ENCODE assay signal across 8 cellular contexts in the genomic region with DNA sequence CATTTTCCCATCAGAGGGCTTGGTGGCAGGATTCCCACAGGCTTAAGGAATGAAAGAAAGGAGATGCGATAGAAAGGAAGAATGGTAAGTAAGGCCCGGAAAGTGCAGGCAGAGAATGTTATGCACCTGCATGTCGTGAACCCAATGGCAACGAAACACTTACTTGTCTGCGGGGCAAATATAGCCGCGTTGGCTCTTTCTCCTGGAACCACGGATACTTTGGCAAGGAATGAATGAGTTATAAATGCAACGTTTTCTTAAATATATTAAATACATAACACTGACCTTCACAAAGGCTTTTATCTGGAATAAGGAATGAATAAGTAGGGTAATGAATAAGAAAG.
DNase-seq lines count a peak whose midpoint lies in the region; ATAC-seq and TF ChIP-seq lines count a peak whose summit lies in the region.

No MANE protein-coding gene starts in this region.

- H3K27me3 ChIP-seq in HCT116 (ENCODE audit: insufficient read depth, low read length) (no peaks in the 10 kb centered on the region; the same call in 1 of the 2 replicates), right atrium auricular region (no peaks in the 10 kb centered on the region), spleen (replicated peaks in 1 of 7) (peaks cover 0 to 16% (median 0%) of the 10 kb centered on the region in 7 donors)

- in situ Hi-C loops in G401 (cut with HindIII; ENCODE audit: low sequenced_read_pairs): no loop called here

- 0 out of 2 replicates have a peak, but pooled peaks cover 2% of the 10 kb centered on the region for H3K36me3 Mint-ChIP-seq in WTC11

- no peaks in the 10 kb centered on the region for H3K79me2 ChIP-seq in HCT116 (ENCODE audit: insufficient read depth, low read length)

- peak overlapping the region; percentile 54 for H3K4me3 Mint-ChIP-seq in WTC11

- H3K9me3 Mint-ChIP-seq in WTC11: peaks cover 10% of the 10 kb centered on the region

- no peak for TF ChIP-seq RAD21 in HCT116 (IDR thresholded peaks at IDR 0.05; ENCODE audit: low read depth)

- H3K9me3 ChIP-seq in HCT116 (ENCODE audit: control insufficient read depth in 1 of 2, insufficient read depth in 1 of 2, low read depth in 1 of 2, low read length in 2 of 2): no peaks in the 10 kb centered on the region
- H3K9me3 ChIP-seq in right atrium auricular region: no peaks in the 10 kb centered on the region
- no peaks in the 10 kb centered on the region for H3K9me3 ChIP-seq in spleen

- RAD21 ChIA-PET in HCT116 (lab: Charles Lee; ENCODE audit: low non-redundant PET in 1 of 2, low total read pairs in 2 of 2, uncharacterized antibody in 2 of 2, unreplicated experiment in 2 of 2): interaction anchor here (0.6 to 1.8 kb wide), 6 partner anchors 11 to 689 kb away, joined by 3 to 8 read pairs (median 4); no protein-coding TSS in a partner anchor

- ATAC-seq in HCT116: no peak; the same call in 1 of the 2 replicates
- ATAC-seq in WTC11: no peak

- peak overlapping the region; percentile 76; the same call in 1 of the 2 replicates for H3K27ac Mint-ChIP-seq in WTC11

- CTCF ChIA-PET in HCT116 (lab: Charles Lee): interaction anchor here (0.8 to 6.1 kb wide), 19 partner anchors 9 to 929 kb away, joined by 3 to 226 read pairs (median 3); a partner anchor contains a TSS
- CTCF ChIA-PET in WTC11 (lab: Charles Lee): interaction anchor here (0.6 to 6.5 kb wide), 57 partner anchors 8 to 646 kb away, joined by 3 to 128 read pairs (median 4); a partner anchor contains a TSS

- TF ChIP-seq CTCF in HCT116 (IDR thresholded peaks at IDR 0.05 in 2 of 3, conservative IDR thresholded peaks at IDR 0.05 in 1 of 3; ENCODE audit: borderline replicate concordance in 1 of 3, insufficient read depth in 1 of 3, low read depth in 2 of 3, low read length in 2 of 3) (no peak), WTC11 (IDR thresholded peaks at IDR 0.05) (peak; percentile 11; the same call in 1 of the 2 replicates), right atrium auricular region (IDR thresholded peaks at IDR 0.05) (no peak), spleen (IDR thresholded peaks at IDR 0.05 in 8 of 11, conservative IDR thresholded peaks at IDR 0.05 in 3 of 11) (peak in 5 of 11 experiments; percentile 22 to 56 (median 34))

- H3K4me3 ChIP-seq in HCT116 (replicated peaks in 1 of 2; ENCODE audit: low read depth in 1 of 2, low read length in 2 of 2): peak overlapping the region; percentile 44 to 54
- peak overlapping the region; percentile 43 to 63 for H3K4me3 ChIP-seq in right atrium auricular region
- H3K4me3 ChIP-seq in spleen: peak overlapping the region in 7 of 8 donors; percentile 59 to 83 (median 74)

- POLR2A ChIA-PET in HCT116 (lab: Charles Lee): interaction anchor here (0.5 to 1.4 kb wide), 3 partner anchors 17 to 625 kb away, joined by 3 to 4 read pairs (median 3); no protein-coding TSS in a partner anchor
- POLR2A ChIA-PET in WTC11 (lab: Charles Lee): interaction anchor here (1.6 kb wide), 1 partner anchor 191 kb away, joined by 4 read pairs; no protein-coding TSS in a partner anchor

- peaks cover 17% of the 10 kb centered on the region for H3K27me3 Mint-ChIP-seq in WTC11 (ENCODE audit: low read depth)

- peak overlapping the region; percentile 87 for H3K4me2 ChIP-seq in HCT116 (ENCODE audit: low read length)

- peaks cover 12 to 25% of the 10 kb centered on the region in 2 experiments for H3K4me1 ChIP-seq in HCT116 (ENCODE audit: control insufficient read depth in 1 of 2, insufficient read depth in 2 of 2, low read length in 2 of 2)
- peaks cover 0 to 27% of the 10 kb centered on the region in 2 donors for H3K4me1 ChIP-seq in right atrium auricular region
- peaks cover 0 to 48% (median 30%) of the 10 kb centered on the region in 6 donors for H3K4me1 ChIP-seq in spleen

- TF ChIP-seq POLR2A in HCT116 (IDR thresholded peaks at IDR 0.05; ENCODE audit: borderline replicate concordance, extremely low read depth, insufficient read depth, insufficient read length) (no peak), spleen (IDR thresholded peaks at IDR 0.05) (no peak)

- H3K4me1 Mint-ChIP-seq in WTC11: peaks cover 35% of the 10 kb centered on the region

- no peak for DNase-seq in HCT116 (ENCODE audit: low read depth, low spot score)
- DNase-seq in WTC11 (ENCODE audit: low spot score): no peak
- no peak for DNase-seq in right atrium auricular region (ENCODE audit: low spot score)
- DNase-seq in spleen: no peak
- no peak for DNase-seq in nucleus accumbens (lab: John Stamatoyannopoulos, UW)
- no peak for DNase-seq in NOMO-1 treated with dmso at 0.1 percent for 144 hours (lab: John Stamatoyannopoulos, UW; ENCODE audit: unreplicated experiment)
- no peak for DNase-seq in G401 (ENCODE audit: low spot score)
- no peak for DNase-seq in SHP77 (lab: John Stamatoyannopoulos, UW)

- BruUV-seq in HCT116 (replicated peaks; lab: Mats Ljungman, UMichigan): no TSS peak

- no peaks in the 10 kb centered on the region for H4K20me1 ChIP-seq in HCT116 (ENCODE audit: insufficient read depth)

- no peaks in the 10 kb centered on the region for H3K36me3 ChIP-seq in HCT116 (ENCODE audit: control insufficient read depth in 1 of 2, insufficient read depth in 2 of 2, low read length in 2 of 2)
- H3K36me3 ChIP-seq in right atrium auricular region: no peaks in the 10 kb centered on the region
- H3K36me3 ChIP-seq in spleen: no peaks in the 10 kb centered on the region

- WGBS in spleen, 5 donors: 27 to 46% (median 35%) methylated on average over 9 of the region's 9 CpGs

- H3K27ac ChIP-seq in HCT116 (ENCODE audit: low read depth, low read length) (no peak overlapping the region), right atrium auricular region (no peak overlapping the region), spleen (peak overlapping the region in 2 of 8 donors; percentile 35 to 57)

- no peak overlapping the region for H3K9ac ChIP-seq in HCT116 (ENCODE audit: low read length)

- no peaks in the 10 kb centered on the region for H3K9me2 ChIP-seq in HCT116 (ENCODE audit: insufficient read depth)

- intact Hi-C loops in HCT116 (cut with micrococcal nuclease) (loop anchor here (1.0 to 10.0 kb wide), 4 partner anchors 190 to 687 kb away; no protein-coding TSS in a partner anchor), spleen (cut with DNase I; ENCODE audit: low total_unique reads) (loop anchor here (5.0 kb wide), 1 partner anchor 608 kb away; no protein-coding TSS in a partner anchor)

- H2AFZ ChIP-seq in HCT116 (ENCODE audit: low read depth, low read length, poor library complexity, severe bottlenecking): peak overlapping the region; percentile 80

TF ChIP-seq in HCT116, 20 proteins besides CTCF, POLR2A, EP300 and RAD21:
- TF ChIP-seq CBX3 (IDR thresholded peaks at IDR 0.05; ENCODE audit: low read depth): no peak
- TF ChIP-seq CEBPB (IDR thresholded peaks at IDR 0.05; ENCODE audit: low read depth): no peak
- no peak for TF ChIP-seq POLR2AphosphoS5 (IDR thresholded peaks at IDR 0.05; ENCODE audit: low read depth, low read length)
- TF ChIP-seq ZNF274 (IDR thresholded peaks at IDR 0.05; ENCODE audit: low read depth, low read length): no peak

TF ChIP-seq in WTC11, 78 proteins besides CTCF, POLR2A, EP300 and RAD21 (continues in another document):
- TF ChIP-seq FOXP1 (CRISPR knock-in tag; IDR thresholded peaks at IDR 0.05; ENCODE audit: borderline replicate concordance): no peak
- TF ChIP-seq, protein P1, sequence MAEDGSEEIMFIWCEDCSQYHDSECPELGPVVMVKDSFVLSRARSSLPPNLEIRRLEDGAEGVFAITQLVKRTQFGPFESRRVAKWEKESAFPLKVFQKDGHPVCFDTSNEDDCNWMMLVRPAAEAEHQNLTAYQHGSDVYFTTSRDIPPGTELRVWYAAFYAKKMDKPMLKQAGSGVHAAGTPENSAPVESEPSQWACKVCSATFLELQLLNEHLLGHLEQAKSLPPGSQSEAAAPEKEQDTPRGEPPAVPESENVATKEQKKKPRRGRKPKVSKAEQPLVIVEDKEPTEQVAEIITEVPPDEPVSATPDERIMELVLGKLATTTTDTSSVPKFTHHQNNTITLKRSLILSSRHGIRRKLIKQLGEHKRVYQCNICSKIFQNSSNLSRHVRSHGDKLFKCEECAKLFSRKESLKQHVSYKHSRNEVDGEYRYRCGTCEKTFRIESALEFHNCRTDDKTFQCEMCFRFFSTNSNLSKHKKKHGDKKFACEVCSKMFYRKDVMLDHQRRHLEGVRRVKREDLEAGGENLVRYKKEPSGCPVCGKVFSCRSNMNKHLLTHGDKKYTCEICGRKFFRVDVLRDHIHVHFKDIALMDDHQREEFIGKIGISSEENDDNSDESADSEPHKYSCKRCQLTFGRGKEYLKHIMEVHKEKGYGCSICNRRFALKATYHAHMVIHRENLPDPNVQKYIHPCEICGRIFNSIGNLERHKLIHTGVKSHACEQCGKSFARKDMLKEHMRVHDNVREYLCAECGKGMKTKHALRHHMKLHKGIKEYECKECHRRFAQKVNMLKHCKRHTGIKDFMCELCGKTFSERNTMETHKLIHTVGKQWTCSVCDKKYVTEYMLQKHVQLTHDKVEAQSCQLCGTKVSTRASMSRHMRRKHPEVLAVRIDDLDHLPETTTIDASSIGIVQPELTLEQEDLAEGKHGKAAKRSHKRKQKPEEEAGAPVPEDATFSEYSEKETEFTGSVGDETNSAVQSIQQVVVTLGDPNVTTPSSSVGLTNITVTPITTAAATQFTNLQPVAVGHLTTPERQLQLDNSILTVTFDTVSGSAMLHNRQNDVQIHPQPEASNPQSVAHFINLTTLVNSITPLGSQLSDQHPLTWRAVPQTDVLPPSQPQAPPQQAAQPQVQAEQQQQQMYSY (CRISPR knock-in tag; IDR thresholded peaks at IDR 0.05): no peak
- TF ChIP-seq, protein P2, sequence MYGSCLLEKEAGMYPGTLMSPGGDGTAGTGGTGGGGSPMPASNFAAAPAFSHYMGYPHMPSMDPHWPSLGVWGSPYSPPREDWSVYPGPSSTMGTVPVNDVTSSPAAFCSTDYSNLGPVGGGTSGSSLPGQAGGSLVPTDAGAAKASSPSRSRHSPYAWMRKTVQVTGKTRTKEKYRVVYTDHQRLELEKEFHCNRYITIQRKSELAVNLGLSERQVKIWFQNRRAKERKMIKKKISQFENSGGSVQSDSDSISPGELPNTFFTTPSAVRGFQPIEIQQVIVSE (CRISPR knock-in tag; IDR thresholded peaks at IDR 0.05; ENCODE audit: borderline replicate concordance): no peak
